Comparison of ENCODE assay signal across 8 cellular contexts in the genomic region with DNA sequence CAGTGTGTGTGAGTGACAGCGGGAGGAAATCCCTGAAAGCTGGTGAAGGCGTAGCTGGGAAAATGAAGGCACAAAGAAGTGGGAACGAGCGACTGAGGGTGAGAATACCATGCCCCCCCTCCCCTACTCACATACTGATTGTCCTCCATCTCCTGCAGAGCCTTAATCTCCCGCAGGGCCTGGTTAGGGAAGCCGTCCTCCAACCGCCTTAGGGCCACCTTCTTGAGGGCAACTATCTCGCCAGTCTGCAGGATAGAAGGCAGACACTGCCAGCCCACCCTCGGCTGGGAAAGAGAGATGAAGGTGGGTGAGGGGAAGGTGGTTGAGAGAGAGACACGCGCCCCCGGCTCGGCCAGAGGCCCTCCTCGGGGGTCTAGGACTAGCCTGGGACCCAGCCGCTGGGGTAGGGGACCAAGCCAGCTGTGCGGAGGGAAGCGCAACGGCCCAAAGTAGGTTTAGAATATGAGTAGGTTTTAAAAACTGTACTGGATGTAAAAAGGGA. TPM values are rescaled to one million over a fixed set of nuclear protein-coding genes. Genes with fewer than 3 reads are reported as not detected.
DNase-seq lines count a peak whose midpoint lies in the region; TF ChIP-seq lines count a peak whose summit lies in the region.

No MANE protein-coding gene starts in this region.

- H3K9me3 ChIP-seq in Caco-2 (no peaks in the 10 kb centered on the region), PC-9 (ENCODE audit: insufficient read depth, low read depth) (no peaks in the 10 kb centered on the region), osteoblast (ENCODE audit: low read depth, low read length) (no peaks in the 10 kb centered on the region)

- no peaks in the 10 kb centered on the region for H3K79me2 ChIP-seq in PC-9 (ENCODE audit: low read depth)
- H3K79me2 ChIP-seq in osteoblast (ENCODE audit: insufficient read depth, low read length), result peaks cover 7% of the 10 kb centered on the region

- no peaks in the 10 kb centered on the region for H3K9me3 Mint-ChIP-seq in Caco-2 (ENCODE audit: unreplicated experiment)

- no peaks in the 10 kb centered on the region for H3K27me3 Mint-ChIP-seq in Caco-2 (ENCODE audit: insufficient read depth, unreplicated experiment)

- DNase-seq in Caco-2, result no peak
- DNase-seq in PC-9, result no peak
- no peak for DNase-seq in epithelial cell of esophagus (ENCODE audit: low read depth)
- DNase-seq in osteoblast (ENCODE audit: insufficient read length, low spot score, missing footprints), result no peak
- no peak for DNase-seq in T-helper 9 cell
- no peak for DNase-seq in H4 (ENCODE audit: low spot score)
- DNase-seq in occipital lobe (lab: John Stamatoyannopoulos, UW), result no peak
- no peak for DNase-seq in stimulated activated CD8-positive, alpha-beta memory T cell treated with anti-CD3 and anti-CD28 coated beads, Interleukin-4, amount 100 ng/mL, for 48 hours

- H3K27ac ChIP-seq in PC-9, result no peak overlapping the region
- H3K27ac ChIP-seq in osteoblast (ENCODE audit: low read depth, low read length), result peak overlapping the region; percentile 75

- H3K4me2 ChIP-seq in PC-9, result peak overlapping the region; percentile 80
- peak overlapping the region; percentile 87 for H3K4me2 ChIP-seq in osteoblast (ENCODE audit: insufficient read depth, low read length)

- H3K4me3 Mint-ChIP-seq in Caco-2 (ENCODE audit: unreplicated experiment), result peak overlapping the region; percentile 97

- peak overlapping the region; percentile 98 for H3K27ac Mint-ChIP-seq in Caco-2 (ENCODE audit: unreplicated experiment)

- peaks cover 10% of the 10 kb centered on the region for H3K36me3 Mint-ChIP-seq in Caco-2 (ENCODE audit: insufficient read depth, unreplicated experiment)

- H3K27me3 ChIP-seq in Caco-2 (replicated peaks; ENCODE audit: control insufficient read depth, insufficient read depth, low read length) (no peaks in the 10 kb centered on the region), PC-9 (ENCODE audit: insufficient read depth, low read depth) (no peaks in the 10 kb centered on the region), osteoblast (ENCODE audit: insufficient read depth, low read length) (no peaks in the 10 kb centered on the region)

- BruUV-seq in Caco-2 (replicated peaks; lab: Mats Ljungman, UMichigan) (no TSS peak), PC-9 (replicated peaks; lab: Mats Ljungman, UMichigan) (no TSS peak)

- no peaks in the 10 kb centered on the region for H3K9me2 ChIP-seq in PC-9 (ENCODE audit: insufficient read depth)

- POLR2A ChIA-PET in Caco-2 (lab: Charles Lee) (interaction anchor here (0.5 kb wide), 1 partner anchor 18 kb away, joined by 3 read pairs; no protein-coding TSS in a partner anchor), PC-9 (lab: Charles Lee; ENCODE audit: unreplicated experiment) (interaction anchor here (0.6 to 0.7 kb wide), 2 partner anchors 260 to 289 kb away, joined by 5 to 7 read pairs; no protein-coding TSS in a partner anchor)

- CTCF ChIA-PET in Caco-2 (lab: Charles Lee), result interaction anchor here (0.6 to 1.2 kb wide), 3 partner anchors 77 to 248 kb away, joined by 3 to 10 read pairs (median 5); partner anchors contain the start of gene CTSL
- CTCF ChIA-PET in PC-9 (lab: Charles Lee), result no interaction called here

- H2AFZ ChIP-seq in PC-9 (peak overlapping the region; percentile 91), osteoblast (ENCODE audit: low read length) (peak overlapping the region; percentile 94)

- peaks cover 11% of the 10 kb centered on the region; the same call in 1 of the 2 replicates for H3F3A ChIP-seq in PC-9 (ENCODE audit: insufficient read depth, low read depth)

- H3K36me3 ChIP-seq in Caco-2 (ENCODE audit: control insufficient read depth, insufficient read depth, low read length) (no peaks in the 10 kb centered on the region), PC-9 (ENCODE audit: low read depth) (no peaks in the 10 kb centered on the region), osteoblast (ENCODE audit: insufficient read depth, low read length) (no peaks in the 10 kb centered on the region)

- no peak for TF ChIP-seq CTCF in Caco-2 (IDR thresholded peaks at IDR 0.05; ENCODE audit: insufficient read depth in 1 of 2, low read depth in 1 of 2, low read length in 1 of 2, severe bottlenecking in 1 of 2, unreplicated experiment in 1 of 2)
- TF ChIP-seq CTCF in PC-9 (conservative IDR thresholded peaks at IDR 0.05), result no peak
- TF ChIP-seq CTCF in epithelial cell of esophagus (IDR thresholded peaks at IDR 0.05; ENCODE audit: insufficient read depth, low read depth, low read length, missing control alignments), result no peak
- TF ChIP-seq CTCF in osteoblast (IDR thresholded peaks at IDR 0.05; ENCODE audit: extremely low read depth, low read depth, low read length), result no peak

- H3K4me1 ChIP-seq in Caco-2 (no peaks in the 10 kb centered on the region), PC-9 (replicated peaks; ENCODE audit: insufficient read depth) (peaks cover 11% of the 10 kb centered on the region; the same call in 1 of the 2 replicates), osteoblast (ENCODE audit: insufficient read depth, low read length) (peaks cover 9% of the 10 kb centered on the region)

- peaks cover 7% of the 10 kb centered on the region for H3K4me1 Mint-ChIP-seq in Caco-2 (ENCODE audit: low read depth, unreplicated experiment)

- intact Hi-C loops in Caco-2 (cut with micrococcal nuclease; ENCODE audit: unreplicated experiment), result no loop called here
- intact Hi-C loops in PC-9 (cut with micrococcal nuclease; ENCODE audit: unreplicated experiment), result loop anchor here (10.0 kb wide), 3 partner anchors 101 to 411 kb away; partner anchors contain the start of gene SPIN1

- H4K20me1 ChIP-seq in PC-9 (ENCODE audit: insufficient read depth) (no peaks in the 10 kb centered on the region), osteoblast (ENCODE audit: insufficient read depth, low read length) (no peaks in the 10 kb centered on the region)

- H3K4me3 ChIP-seq in Caco-2 (ENCODE audit: low read depth, low read length), result peak overlapping the region; percentile 48
- H3K4me3 ChIP-seq in PC-9, result peak overlapping the region; percentile 86
- peak overlapping the region; percentile 73 for H3K4me3 ChIP-seq in epithelial cell of esophagus (ENCODE audit: low read length)
- peak overlapping the region; percentile 85 for H3K4me3 ChIP-seq in osteoblast (ENCODE audit: insufficient read depth, low read length)

RNA-seq across cellular contexts. Expression of gene CDK20, which starts 0.5 kb away (rescaled TPM):
- total RNA-seq in Caco-2 (2022), result 2.6 and 4.3 TPM in 2 replicates
- total RNA-seq in PC-9 (2021), result 7.3 and 10.8 TPM in 2 replicates
- 6.8 and 9.4 TPM in 2 replicates for total RNA-seq in osteoblast
- 2.8 and 4.7 TPM in 2 replicates for total RNA-seq in H4 (2014; rRNA removed; shearing (Covaris generic))
- total RNA-seq in occipital lobe, result 12.6 TPM

RNA-seq across cellular contexts. Expression of gene SPATA31C1, which starts 56.1 kb away (rescaled TPM):
- not detected in 2 replicates for total RNA-seq in Caco-2 (2022)
- total RNA-seq in PC-9 (2021), result not detected in 2 replicates
- not detected in 2 replicates for total RNA-seq in osteoblast
- total RNA-seq in H4 (2014; rRNA removed; shearing (Covaris generic)), result not detected in 2 replicates
- not detected for total RNA-seq in occipital lobe
